In genomic region chr9:121268598-121269029, GRCh38 we compare ENCODE assay signal across 1 cellular context.
TF ChIP-seq lines count a peak whose summit lies in the region.

No MANE protein-coding gene starts in this region.

TF ChIP-seq in endothelial cell of umbilical vein, 7 proteins besides CTCF, POLR2A, EP300 and RAD21 (continued from another document):
- no peak for TF ChIP-seq JUN (IDR thresholded peaks at IDR 0.05; ENCODE audit: borderline replicate concordance, insufficient read depth, insufficient read length, low read depth)
- no peak for TF ChIP-seq EZH2 (IDR thresholded peaks at IDR 0.05; ENCODE audit: borderline replicate concordance, low read depth, low read length, severe bottlenecking)
- no peak for TF ChIP-seq MYC (IDR thresholded peaks at IDR 0.05; ENCODE audit: low read depth, low read length)
- TF ChIP-seq, protein P1, sequence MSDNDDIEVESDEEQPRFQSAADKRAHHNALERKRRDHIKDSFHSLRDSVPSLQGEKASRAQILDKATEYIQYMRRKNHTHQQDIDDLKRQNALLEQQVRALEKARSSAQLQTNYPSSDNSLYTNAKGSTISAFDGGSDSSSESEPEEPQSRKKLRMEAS (IDR thresholded peaks at IDR 0.05; ENCODE audit: insufficient read depth, insufficient read length) = no peak
- no peak for TF ChIP-seq FOS (IDR thresholded peaks at IDR 0.05; ENCODE audit: borderline replicate concordance, insufficient read depth, low read length)
- TF ChIP-seq POLR2AphosphoS5 (IDR thresholded peaks at IDR 0.05; ENCODE audit: insufficient read depth, low read depth, low read length) = no peak
